ENCODE assay signal across 11 cellular contexts in the genomic region with DNA sequence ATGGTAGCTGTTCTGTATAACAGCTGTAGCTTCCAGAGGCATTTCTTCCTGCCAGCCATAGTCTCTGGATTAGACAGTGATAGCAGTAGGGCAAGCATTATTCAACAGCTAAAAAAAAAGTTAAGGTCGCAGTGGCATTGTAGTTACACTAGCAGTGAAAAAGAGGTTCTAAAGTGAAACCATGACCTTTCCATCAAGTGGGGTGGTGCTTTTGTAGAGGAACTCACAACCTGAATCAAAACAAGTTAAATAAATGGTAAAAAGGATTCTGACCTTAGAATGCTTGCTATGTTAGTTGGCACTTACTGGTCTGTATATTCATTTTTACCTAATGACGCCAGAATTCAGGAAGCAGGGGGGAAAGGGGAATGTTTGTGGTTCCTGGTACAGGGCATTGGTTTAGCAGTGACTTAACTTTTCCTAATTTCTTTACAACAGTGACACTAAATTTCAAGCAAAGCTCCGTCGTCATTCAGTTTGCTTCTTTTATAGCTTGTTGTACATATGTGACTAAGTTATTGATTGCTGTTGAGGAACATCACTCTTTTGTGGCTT. TPM values are rescaled to one million over a fixed set of nuclear protein-coding genes. Genes with fewer than 3 reads are reported as not detected.
DNase-seq lines count a peak whose midpoint lies in the region; ATAC-seq and TF ChIP-seq lines count a peak whose summit lies in the region.
"Had no signal": no experiment of that assay in that cellular context is flagged by ENCODE, and none has a peak within 500 bp of the region (broad histone marks: within the 10 kb centered on the region; RNA-seq: fewer than 3 reads in every experiment).

No MANE protein-coding gene starts in this region.

- no peaks in the 10 kb centered on the region for H3K27me3 ChIP-seq in PC-3 (ENCODE audit: low read length)
- H3K27me3 ChIP-seq in ovary = no peaks in the 10 kb centered on the region
- no peaks in the 10 kb centered on the region for H3K27me3 ChIP-seq in stomach
- H3K27me3 ChIP-seq: neural progenitor cell had no signal

- POLR2A ChIA-PET in PC-3 (lab: Charles Lee; ENCODE audit: unreplicated experiment) = no interaction called here

- CTCF ChIA-PET in PC-3 (lab: Charles Lee) = no interaction called here

- ATAC-seq in PC-3 = peak; percentile 22; the same call in 1 of the 2 replicates
- ATAC-seq in GM18511 (IDR thresholded peaks at IDR 0.05; ENCODE audit: unreplicated experiment) = no peak

- H3K9ac ChIP-seq in PC-3 (ENCODE audit: low read length) = no peak overlapping the region
- H3K9ac ChIP-seq: neural progenitor cell had no signal

- TF ChIP-seq POLR2A in ovary (IDR thresholded peaks at IDR 0.05) (no peak), stomach (IDR thresholded peaks at IDR 0.05) (no peak)

- H3K9me2 ChIP-seq in PC-3 (replicated peaks; ENCODE audit: low read length) = no peaks in the 10 kb centered on the region

- no peak overlapping the region for H2AFZ ChIP-seq in PC-3 (ENCODE audit: low read length)
- H2AFZ ChIP-seq: neural progenitor cell had no signal

- H3K4me1 ChIP-seq in PC-3 (ENCODE audit: insufficient read depth, low read length) (peaks cover 8% of the 10 kb centered on the region; the same call in 1 of the 2 replicates), ovary (ENCODE audit: insufficient read depth) (peaks cover 2% of the 10 kb centered on the region), stomach (peaks cover 0 to 19% (median 8%) of the 10 kb centered on the region in 4 donors)
- H3K4me1 ChIP-seq: neural progenitor cell had no signal

- 82 to 90% (median 84%) methylated on average over 4 of the region's 4 CpGs for WGBS in ovary, 3 donors
- WGBS in stomach, 5 donors = 60 to 81% (median 71%) methylated on average over 4 of the region's 4 CpGs

- no peaks in the 10 kb centered on the region for H4K20me1 ChIP-seq in PC-3 (ENCODE audit: low read length)

- no peaks in the 10 kb centered on the region for H3K9me3 Mint-ChIP-seq in progenitor cell of endocrine pancreas (ENCODE audit: low read depth)

- peak overlapping the region; percentile 57 for H3K27ac ChIP-seq in PC-3 (ENCODE audit: low read length)
- H3K27ac ChIP-seq in ovary = no peak overlapping the region
- peak overlapping the region in 1 of 5 donors; percentile 22 for H3K27ac ChIP-seq in stomach
- H3K27ac ChIP-seq: neural progenitor cell had no signal

- peaks cover 4% of the 10 kb centered on the region for H3K36me3 Mint-ChIP-seq in progenitor cell of endocrine pancreas (ENCODE audit: insufficient read depth)

- peaks cover 33% of the 10 kb centered on the region for H3K79me2 ChIP-seq in PC-3 (ENCODE audit: low read length)

- no TSS peak for BruUV-seq in PC-3 (replicated peaks; lab: Mats Ljungman, UMichigan)

- H3K9me3 ChIP-seq in PC-3 (ENCODE audit: low read length) (no peaks in the 10 kb centered on the region), ovary (no peaks in the 10 kb centered on the region), stomach (no peaks in the 10 kb centered on the region)

- H3K36me3 ChIP-seq in PC-3 (ENCODE audit: low read depth, low read length) = no peaks in the 10 kb centered on the region
- H3K36me3 ChIP-seq in ovary = no peaks in the 10 kb centered on the region
- no peaks in the 10 kb centered on the region for H3K36me3 ChIP-seq in stomach
- H3K36me3 ChIP-seq: neural progenitor cell had no signal

- intact Hi-C loops in PC-3 (cut with micrococcal nuclease) (loop anchor here (5.0 kb wide), 1 partner anchor 42 kb away; no protein-coding TSS in a partner anchor), ovary (cut with DNase I) (loop anchor here in 1 of 4 donors (5.0 kb wide), 1 partner anchor 523 kb away; the partner anchor contains the start of gene FGF8), stomach (cut with DNase I; ENCODE audit: low total_unique reads) (no loop called here), posterior cingulate gyrus (cut with DNase I) (no loop called here)

- H3K4me1 Mint-ChIP-seq in progenitor cell of endocrine pancreas (ENCODE audit: low read depth) = peaks cover 15% of the 10 kb centered on the region

- no peak overlapping the region for H3K4me2 ChIP-seq in PC-3 (ENCODE audit: low read length)
- H3K4me2 ChIP-seq: neural progenitor cell had no signal

- H3K4me3 ChIP-seq in PC-3 (ENCODE audit: low read length) (no peak overlapping the region), epithelial cell of proximal tubule (ENCODE audit: low read depth, low read length) (peak overlapping the region; percentile 21), ovary (no peak overlapping the region), stomach (no peak overlapping the region)
- H3K4me3 ChIP-seq: neural progenitor cell had no signal

- peak overlapping the region; percentile 70 for H3K27ac Mint-ChIP-seq in progenitor cell of endocrine pancreas
- H3K27ac Mint-ChIP-seq: neural progenitor cell had no signal

- DNase-seq in EH (ENCODE audit: low read depth) (peak; percentile 87), PC-3 (peak; percentile 18), epithelial cell of proximal tubule (ENCODE audit: low read depth) (peak; percentile 73), progenitor cell of endocrine pancreas (ENCODE audit: low spot score, unreplicated experiment) (no peak), ovary (no peak), stomach (no peak), posterior cingulate gyrus (no peak)
- DNase-seq: foreskin melanocyte, NCI-H1417 had no signal

- TF ChIP-seq CTCF in PC-3 (conservative IDR thresholded peaks at IDR 0.05; ENCODE audit: low read depth, low read length) (no peak), epithelial cell of proximal tubule (conservative IDR thresholded peaks at IDR 0.05; ENCODE audit: low read depth, low read length) (no peak), progenitor cell of endocrine pancreas (IDR thresholded peaks at IDR 0.05; ENCODE audit: unreplicated experiment) (no peak), ovary (IDR thresholded peaks at IDR 0.05) (no peak), stomach (IDR thresholded peaks at IDR 0.05) (no peak)

- H3F3A ChIP-seq in PC-3 (ENCODE audit: low read length, unreplicated experiment) = no peaks in the 10 kb centered on the region

- H3K27me3 Mint-ChIP-seq in progenitor cell of endocrine pancreas = no peaks in the 10 kb centered on the region

- TF ChIP-seq EP300 in ovary (IDR thresholded peaks at IDR 0.05) (no peak), stomach (IDR thresholded peaks at IDR 0.05) (no peak)

- no peak overlapping the region for H3K4me3 Mint-ChIP-seq in progenitor cell of endocrine pancreas (ENCODE audit: low read depth)
- H3K4me3 Mint-ChIP-seq: neural progenitor cell had no signal

RNA-seq across cellular contexts. Expression of gene GBF1, which starts 55.0 kb away (rescaled TPM):
- total RNA-seq in PC-3 (2014; rRNA removed) (25.2 and 31.3 TPM in 2 replicates), epithelial cell of proximal tubule (30.7 and 36.3 TPM in 2 replicates), progenitor cell of endocrine pancreas (52.3 and 54.6 TPM in 2 replicates), ovary (10 to 100 TPM; 14.1 to 43.2 (median 34.4) TPM), stomach (10 to 100 TPM; 21.7 to 47.3 (median 35.8) TPM)
- polyA plus RNA-seq in ovary (10 to 100 TPM; 13.2 to 34.6 TPM), stomach (1 to 10 TPM; 5.7 to 8.0 (median 7.9) TPM)

RNA-seq across cellular contexts. Expression of gene PITX3, which starts 59.1 kb away (rescaled TPM):
- total RNA-seq in PC-3 (2014; rRNA removed) = not detected in 2 replicates
- total RNA-seq in epithelial cell of proximal tubule = 0.65 and 2.7 TPM in 2 replicates
- total RNA-seq in progenitor cell of endocrine pancreas = not detected in 2 replicates
- not detected for total RNA-seq in ovary
- not detected for polyA plus RNA-seq in ovary
- total RNA-seq in stomach = not detected
- not detected for polyA plus RNA-seq in stomach

Comparison
In these comparisons a context has a peak if more than half of its experiments do, and no peak if none do; other contexts are left out.
1. DNase-seq: peak in EH (single experiment), PC-3 (single experiment) and epithelial cell of proximal tubule (single experiment); none in progenitor cell of endocrine pancreas (single experiment), ovary (0 of 5), stomach (single experiment) and posterior cingulate gyrus (0 of 10).